ENCODE assay signal across 15 cellular contexts in the genomic region with DNA sequence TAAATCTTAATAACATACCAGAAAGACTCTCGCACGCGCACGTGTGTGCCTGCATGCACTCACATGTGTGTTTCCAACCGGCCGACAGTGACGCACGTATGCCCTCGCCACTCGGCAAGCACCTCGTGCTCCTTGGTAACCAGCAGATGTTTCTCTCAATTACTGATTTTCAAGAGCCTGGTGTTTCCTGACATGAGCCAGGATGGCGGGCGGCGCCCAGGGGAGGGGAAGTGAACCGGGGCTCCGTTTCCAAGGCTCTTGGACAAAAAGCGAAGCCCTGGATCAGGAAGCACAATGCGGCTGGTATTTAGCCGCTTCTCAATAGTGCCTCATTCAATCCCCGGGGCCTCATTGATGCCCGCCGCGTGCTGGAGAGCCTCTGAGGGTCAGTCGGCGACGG. TPM values are rescaled to one million over a fixed set of nuclear protein-coding genes. Genes with fewer than 3 reads are reported as not detected.
DNase-seq lines count a peak whose midpoint lies in the region; ATAC-seq and TF ChIP-seq lines count a peak whose summit lies in the region.
"Had no signal": no experiment of that assay in that cellular context is flagged by ENCODE, and none has a peak within 500 bp of the region (broad histone marks: within the 10 kb centered on the region; RNA-seq: fewer than 3 reads in every experiment).

No MANE protein-coding gene starts in this region.

- H3K27me3 ChIP-seq in adrenal gland (no peaks in the 10 kb centered on the region), aorta (ENCODE audit: control insufficient read depth in 1 of 2, insufficient read depth in 2 of 2, low read length in 1 of 2) (no peaks in the 10 kb centered on the region), A673 (replicated peaks; ENCODE audit: insufficient read depth, low read depth, low read length, poor library complexity) (no peaks in the 10 kb centered on the region)

- no peaks in the 10 kb centered on the region for H3K4me1 Mint-ChIP-seq in activated naive CD4-positive, alpha-beta T cell treated with anti-CD3 and anti-CD28 coated beads for 36 hours (ENCODE audit: low read depth)

- peaks cover 0 to 26% of the 10 kb centered on the region in 2 donors for H3K4me1 ChIP-seq in adrenal gland (replicated peaks in 1 of 2)
- no peaks in the 10 kb centered on the region for H3K4me1 ChIP-seq in aorta (ENCODE audit: control insufficient read depth in 1 of 2, insufficient read depth in 2 of 2, low read length in 2 of 2)
- H3K4me1 ChIP-seq in A673 (ENCODE audit: insufficient read depth, low read length, poor library complexity, severe bottlenecking) = peaks cover 7% of the 10 kb centered on the region

- H3K36me3 Mint-ChIP-seq in activated naive CD4-positive, alpha-beta T cell treated with anti-CD3 and anti-CD28 coated beads for 36 hours (ENCODE audit: low read depth) = no peaks in the 10 kb centered on the region
- H3K36me3 Mint-ChIP-seq: activated naive CD8-positive, alpha-beta T cell treated with anti-CD3 and anti-CD28 coated beads, Interleukin-2, amount 10 ng/mL, durations not matched to agents 7 days and 5 days; WTC11 had no signal

- peak overlapping the region in 1 of 5 donors; percentile 66 for H3K27ac ChIP-seq in adrenal gland
- H3K27ac ChIP-seq in aorta (ENCODE audit: low read depth in 1 of 2, low read length in 2 of 2) = no peak overlapping the region
- H3K27ac ChIP-seq in A673 (ENCODE audit: low read depth, low read length, poor library complexity, severe bottlenecking) = no peak overlapping the region
- H3K27ac ChIP-seq: epithelial cell of prostate had no signal

- POLR2A ChIA-PET in A673 (lab: Charles Lee; ENCODE audit: low non-redundant PET) = no interaction called here

- CTCF ChIA-PET in activated naive CD4-positive, alpha-beta T cell treated with anti-CD3 and anti-CD28 coated beads for 36 hours (lab: Charles Lee) = no interaction called here
- CTCF ChIA-PET in A673 (lab: Charles Lee) = no interaction called here

- peak; percentile 33 for ATAC-seq in aorta (ENCODE audit: low FRiP score)
- ATAC-seq: WTC11 had no signal

- DNase-seq in activated naive CD4-positive, alpha-beta T cell treated with anti-CD3 and anti-CD28 coated beads for 36 hours = peak; percentile 15
- DNase-seq in activated naive CD4-positive, alpha-beta T cell treated with Interleukin-2 at 50 U/mL for 16 hours = no peak
- DNase-seq in adrenal gland (peak in 5 of 7 donors; percentile 29 to 94 (median 50)), left kidney (ENCODE audit: low read depth, low spot score) (peak; percentile 64), aorta (peak; percentile 78 to 85), putamen (ENCODE audit: low spot score) (no peak), A673 (ENCODE audit: low spot score) (no peak), GM13976 (ENCODE audit: low spot score) (no peak)
- DNase-seq: activated naive CD8-positive, alpha-beta T cell treated with anti-CD3 and anti-CD28 coated beads, Interleukin-2, amount 10 ng/mL, durations not matched to agents 7 days and 5 days; mesenchymal stem cell; stimulated activated CD8-positive, alpha-beta memory T cell treated with anti-CD3 and anti-CD28 coated beads, Interleukin-4, amount 100 ng/mL, for 48 hours had no signal

- H3K36me3 ChIP-seq in adrenal gland (replicated peaks in 1 of 2) (no peaks in the 10 kb centered on the region), aorta (ENCODE audit: control insufficient read depth in 1 of 2, insufficient read depth in 2 of 2, low read length in 1 of 2) (no peaks in the 10 kb centered on the region), A673 (ENCODE audit: insufficient read depth, low read length, poor library complexity, severe bottlenecking) (no peaks in the 10 kb centered on the region)

- no TSS peak for BruUV-seq in A673 (replicated peaks; lab: Mats Ljungman, UMichigan)

- H3K27ac Mint-ChIP-seq in activated naive CD4-positive, alpha-beta T cell treated with anti-CD3 and anti-CD28 coated beads for 36 hours = no peak overlapping the region
- H3K27ac Mint-ChIP-seq: activated naive CD8-positive, alpha-beta T cell treated with anti-CD3 and anti-CD28 coated beads, Interleukin-2, amount 10 ng/mL, durations not matched to agents 7 days and 5 days; WTC11 had no signal

- TF ChIP-seq CTCF in adrenal gland (IDR thresholded peaks at IDR 0.05) (no peak), A673 (conservative IDR thresholded peaks at IDR 0.05; ENCODE audit: low read depth, low read length) (no peak), GM13976 (IDR thresholded peaks at IDR 0.05; ENCODE audit: borderline replicate concordance, control extremely low read depth, extremely low read depth, insufficient read depth, missing control alignments) (no peak)

- intact Hi-C loops in activated naive CD4-positive, alpha-beta T cell treated with anti-CD3 and anti-CD28 coated beads for 36 hours (cut with micrococcal nuclease) = no loop called here
- intact Hi-C loops in adrenal gland (cut with DNase I) = no loop called here
- intact Hi-C loops in aorta (cut with DNase I) = no loop called here
- intact Hi-C loops in A673 (cut with micrococcal nuclease; ENCODE audit: unreplicated experiment) = no loop called here

- in situ Hi-C loops in GM13976 (cut with MboI; ENCODE audit: low sequenced_read_pairs, unreplicated experiment) = loop anchor here (25.0 kb wide), 1 partner anchor 415 kb away; no protein-coding TSS in a partner anchor

- no peaks in the 10 kb centered on the region for H3K9me3 Mint-ChIP-seq in activated naive CD4-positive, alpha-beta T cell treated with anti-CD3 and anti-CD28 coated beads for 36 hours
- H3K9me3 Mint-ChIP-seq: activated naive CD8-positive, alpha-beta T cell treated with anti-CD3 and anti-CD28 coated beads, Interleukin-2, amount 10 ng/mL, durations not matched to agents 7 days and 5 days; IgD-negative memory B cell; WTC11 had no signal

- H3K9me3 ChIP-seq in adrenal gland (replicated peaks in 1 of 3) (no peaks in the 10 kb centered on the region), aorta (ENCODE audit: control insufficient read depth, low read length) (no peaks in the 10 kb centered on the region), A673 (ENCODE audit: low read depth, low read length, poor library complexity, severe bottlenecking) (no peaks in the 10 kb centered on the region)

- H3K4me3 ChIP-seq in adrenal gland (no peak overlapping the region), aorta (ENCODE audit: low read length in 2 of 2) (no peak overlapping the region), A673 (ENCODE audit: low read depth, low read length, poor library complexity, severe bottlenecking) (no peak overlapping the region)

- no peak overlapping the region for H3K4me3 Mint-ChIP-seq in activated naive CD4-positive, alpha-beta T cell treated with anti-CD3 and anti-CD28 coated beads for 36 hours
- H3K4me3 Mint-ChIP-seq: activated naive CD8-positive, alpha-beta T cell treated with anti-CD3 and anti-CD28 coated beads, Interleukin-2, amount 10 ng/mL, durations not matched to agents 7 days and 5 days; WTC11 had no signal

- H3K27me3 Mint-ChIP-seq in activated naive CD4-positive, alpha-beta T cell treated with anti-CD3 and anti-CD28 coated beads for 36 hours (ENCODE audit: low read depth) = no peaks in the 10 kb centered on the region
- H3K27me3 Mint-ChIP-seq: activated naive CD8-positive, alpha-beta T cell treated with anti-CD3 and anti-CD28 coated beads, Interleukin-2, amount 10 ng/mL, durations not matched to agents 7 days and 5 days had no signal

- 57 to 66% (median 61%) methylated on average over 19 to 26 of the region's 26 CpGs for WGBS in adrenal gland, 4 donors
- 21 to 25% methylated on average over 26 of the region's 26 CpGs for WGBS in aorta, 2 donors

- TF ChIP-seq POLR2A in adrenal gland (IDR thresholded peaks at IDR 0.05) = no peak

RNA-seq across cellular contexts. Expression of a gene that starts 37.7 kb away (rescaled TPM):
- total RNA-seq in activated naive CD4-positive, alpha-beta T cell treated with anti-CD3 and anti-CD28 coated beads for 36 hours = 1 to 10 TPM; 2.0 to 2.2 TPM
- total RNA-seq in adrenal gland = 10 to 100 TPM in 4 of 8 donors, 1 to 10 TPM in 4; 3.4 to 36.0 (median 10.0) TPM
- polyA plus RNA-seq in adrenal gland = 10 to 100 TPM in 2 of 3 donors, 1 to 10 TPM in 1; 9.5 to 13.2 (median 11.1) TPM
- 100 to 1,000 TPM; 167 to 188 TPM for total RNA-seq in aorta
- 10 to 100 TPM; 31.4 to 46.7 TPM for polyA plus RNA-seq in aorta
- total RNA-seq in A673 (2021) = 9.7 and 10.4 TPM in 2 replicates

RNA-seq across cellular contexts. Expression of a gene that starts 51.9 kb away (rescaled TPM):
- total RNA-seq in activated naive CD4-positive, alpha-beta T cell treated with anti-CD3 and anti-CD28 coated beads for 36 hours = under 1 TPM in 1 of 2 experiments, not detected in 1; 0.14 TPM
- total RNA-seq in adrenal gland = 1 to 10 TPM in 1 of 8 donors, under 1 TPM in 5, not detected in 2; 0.14 to 1.8 (median 0.59) TPM
- 1 to 10 TPM in 1 of 3 donors, under 1 TPM in 2; 0.67 to 2.9 (median 0.82) TPM for polyA plus RNA-seq in adrenal gland
- total RNA-seq in aorta = 1 to 10 TPM in 1 of 2 donors, under 1 TPM in 1; 0.88 to 1.6 TPM
- polyA plus RNA-seq in aorta = under 1 TPM; 0.20 to 0.50 TPM
- total RNA-seq in A673 (2021) = not detected in 2 replicates
- total RNA-seq: WTC11 had no signal
- polyA plus RNA-seq: AG04450 had no signal

Comparison
In these comparisons a context has a peak if more than half of its experiments do, and no peak if none do; other contexts are left out.
1. DNase-seq: peak in activated naive CD4-positive, alpha-beta T cell treated with anti-CD3 and anti-CD28 coated beads for 36 hours (single experiment), adrenal gland (5 of 7), left kidney (single experiment) and aorta (2 of 2); none in activated naive CD4-positive, alpha-beta T cell treated with Interleukin-2 at 50 U/mL for 16 hours (single experiment), putamen (single experiment), A673 (single experiment) and GM13976 (single experiment).
2. RNA of a gene that starts 37.7 kb away (total RNA-seq): 167 to 188 TPM in aorta; 3.4 to 36.0 TPM in adrenal gland, 9.7 to 10.4 TPM in A673 and 2.0 to 2.2 TPM in activated naive CD4-positive, alpha-beta T cell treated with anti-CD3 and anti-CD28 coated beads for 36 hours; every median in the first group is over 4 times any median in the second.